In genomic region chr16:15671530-15672117, GRCh38 we compare ENCODE assay signal across 11 cellular contexts. TPM values are rescaled to one million over a fixed set of nuclear protein-coding genes. Genes with fewer than 3 reads are reported as not detected.
A peak's percentile ranks its signal among the peaks of the same experiment; 100 is the strongest.
DNase-seq lines count a peak whose midpoint lies in the region; ATAC-seq and TF ChIP-seq lines count a peak whose summit lies in the region.
"Had no signal": no experiment of that assay in that cellular context is flagged by ENCODE, and none has a peak within 500 bp of the region (broad histone marks: within the 10 kb centered on the region; RNA-seq: fewer than 3 reads in every experiment).

No MANE protein-coding gene starts in this region.

- H4K20me1 ChIP-seq in PC-3 (ENCODE audit: low read length) = no peaks in the 10 kb centered on the region

- H3K4me1 ChIP-seq in PC-3 (ENCODE audit: insufficient read depth, low read length) = peaks cover 23% of the 10 kb centered on the region

- H3K36me3 ChIP-seq in PC-3 (ENCODE audit: low read depth, low read length) = peaks cover 6% of the 10 kb centered on the region; the same call in 1 of the 2 replicates
- H3K36me3 ChIP-seq in H7 (replicated peaks; ENCODE audit: control insufficient read depth, insufficient read depth, low read length) = peaks cover 7% of the 10 kb centered on the region

- H3F3A ChIP-seq in PC-3 (ENCODE audit: low read length, unreplicated experiment) = no peaks in the 10 kb centered on the region

- 0 out of 2 replicates have a peak overlapping the region, but pooled peaks have one; percentile 73 for H3K4me2 ChIP-seq in PC-3 (ENCODE audit: low read length)

- no peaks in the 10 kb centered on the region for H3K9me2 ChIP-seq in PC-3 (replicated peaks; ENCODE audit: low read length)

- H3K27me3 ChIP-seq in PC-3 (ENCODE audit: low read length) (no peaks in the 10 kb centered on the region), H7 (ENCODE audit: control insufficient read depth, insufficient read depth, low read length) (no peaks in the 10 kb centered on the region)

- peaks cover 10% of the 10 kb centered on the region for H3K79me2 ChIP-seq in PC-3 (ENCODE audit: low read length)

- peaks cover 92% of the 10 kb centered on the region for H3K36me3 Mint-ChIP-seq in effector memory CD8-positive, alpha-beta T cell (ENCODE audit: insufficient read depth)

- H3K27ac Mint-ChIP-seq in effector memory CD8-positive, alpha-beta T cell = peak overlapping the region; percentile 84 to 93

- H3K9me3 ChIP-seq in PC-3 (ENCODE audit: low read length) = no peaks in the 10 kb centered on the region

- no peak overlapping the region for H2AFZ ChIP-seq in PC-3 (ENCODE audit: low read length)

- intact Hi-C loops in PC-3 (cut with micrococcal nuclease) = loop anchor here (2.0 kb wide), 2 partner anchors 27 to 33 kb away; no protein-coding TSS in a partner anchor

- peaks cover 23% of the 10 kb centered on the region in 2 donors for H3K4me1 Mint-ChIP-seq in effector memory CD8-positive, alpha-beta T cell (ENCODE audit: low read depth in 2 of 2)

- H3K27me3 Mint-ChIP-seq in effector memory CD8-positive, alpha-beta T cell = no peaks in the 10 kb centered on the region

- no peak overlapping the region for H3K9ac ChIP-seq in PC-3 (ENCODE audit: low read length)

- no peaks in the 10 kb centered on the region for H3K9me3 Mint-ChIP-seq in effector memory CD8-positive, alpha-beta T cell

- H3K27ac ChIP-seq in PC-3 (ENCODE audit: low read length) = peak overlapping the region; percentile 86
- peak overlapping the region in 19 of 21 experiments; percentile 61 to 95 (median 87) for H3K27ac ChIP-seq in skin epidermis
- H3K27ac ChIP-seq: SK-N-MC had no signal

- DNase-seq in NCI-H2107 treated with DMSO at 0.1 percent for 48 hours (lab: John Stamatoyannopoulos, UW; ENCODE audit: unreplicated experiment) (peak; percentile 36), NCI-H2107 (lab: John Stamatoyannopoulos, UW) (no peak), PC-3 (no peak), EL (no peak), H7 (no peak), NCI-H2227 treated with DMSO at 0.1 percent for 48 hours (lab: John Stamatoyannopoulos, UW) (no peak)
- no peak for DNase-seq in effector memory CD8-positive, alpha-beta T cell
- DNase-seq: activated T-cell treated with anti-CD3 and anti-CD28 coated beads for 4 hours, NCI-H1105 had no signal

- no TSS peak for BruUV-seq in PC-3 (replicated peaks; lab: Mats Ljungman, UMichigan)

- no peak for ATAC-seq in PC-3
- ATAC-seq in effector memory CD8-positive, alpha-beta T cell (replicated peaks) = no peak

- POLR2A ChIA-PET in PC-3 (lab: Charles Lee; ENCODE audit: unreplicated experiment) = no interaction called here

- no peak for TF ChIP-seq CTCF in PC-3 (conservative IDR thresholded peaks at IDR 0.05; ENCODE audit: low read depth, low read length)

- CTCF ChIA-PET in PC-3 (lab: Charles Lee) = no interaction called here

- no peak overlapping the region for H3K4me3 Mint-ChIP-seq in effector memory CD8-positive, alpha-beta T cell

- H3K4me3 ChIP-seq in PC-3 (ENCODE audit: low read length) = no peak overlapping the region
- H3K4me3 ChIP-seq in skin epidermis = no peak overlapping the region
- no peak overlapping the region for H3K4me3 ChIP-seq in H7 (ENCODE audit: insufficient read depth, low read depth, low read length)
- H3K4me3 ChIP-seq: SK-N-MC had no signal

RNA-seq across cellular contexts. Expression of gene NDE1, which starts 21.6 kb away (rescaled TPM):
- 22.6 and 24.9 TPM in 2 replicates for total RNA-seq in PC-3 (2014; rRNA removed)
- total RNA-seq in H7 (2014; rRNA removed; shearing (Covaris generic)) = 28.7 and 34.5 TPM in 2 replicates

RNA-seq across cellular contexts. Expression of gene MARF1, which starts 28.7 kb away (rescaled TPM):
- 6.7 and 9.6 TPM in 2 replicates for total RNA-seq in PC-3 (2014; rRNA removed)
- total RNA-seq in H7 (2014; rRNA removed; shearing (Covaris generic)) = 5.3 and 8.2 TPM in 2 replicates
